Comparison of ENCODE assay signal across 7 cellular contexts in the genomic region with DNA sequence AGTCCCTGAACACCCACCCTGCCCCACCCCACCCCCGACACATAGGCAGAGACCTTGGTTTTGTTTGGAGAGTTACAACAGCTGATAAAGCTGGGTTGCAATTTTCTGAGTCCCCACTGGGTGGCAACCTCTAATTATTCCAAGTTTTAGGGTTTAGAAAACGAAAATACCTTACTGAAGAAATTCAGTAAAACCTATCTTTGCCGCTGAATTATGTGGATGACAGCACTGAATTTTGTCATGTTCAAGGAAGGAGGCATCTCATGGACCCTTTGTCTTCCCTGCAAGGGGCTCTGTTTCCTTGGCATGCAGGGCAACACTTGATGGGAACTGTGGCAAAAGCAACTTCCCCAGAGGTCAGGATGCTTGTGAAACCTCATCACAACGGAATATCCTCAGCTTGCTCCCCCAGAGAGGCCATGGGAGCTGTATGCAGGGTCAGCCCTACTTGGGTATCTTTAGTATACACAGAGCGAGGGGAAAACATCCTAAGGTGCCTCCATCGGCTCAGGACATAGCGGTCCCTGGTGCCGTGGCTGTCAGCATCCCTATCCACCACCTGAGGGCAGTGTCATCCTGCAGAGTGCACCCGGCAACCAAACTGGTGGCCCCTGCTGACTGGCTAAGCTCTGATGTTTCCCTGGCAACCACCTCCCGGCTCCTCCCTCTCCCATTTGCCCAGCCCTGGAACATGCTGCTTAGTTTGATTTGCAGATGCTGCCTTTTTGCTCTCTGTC.
DNase-seq lines count a peak whose midpoint lies in the region; ATAC-seq, FAIRE-seq and TF ChIP-seq lines count a peak whose summit lies in the region.

No MANE protein-coding gene starts in this region.

- no peaks in the 10 kb centered on the region for H3K27me3 ChIP-seq in bronchial epithelial cell (ENCODE audit: control insufficient read depth, insufficient read depth, low read length)

- FAIRE-seq in GM12891 (lab: Jason Lieb, UNC) (peak; percentile 98), bronchial epithelial cell (lab: Jason Lieb, UNC) (peak; percentile 66), islet of Langerhans (lab: Jason Lieb, UNC) (peak; percentile 61)

- H3K4me3 ChIP-seq in WI38 (ENCODE audit: low read depth, low read length) = no peak overlapping the region
- no peak overlapping the region for H3K4me3 ChIP-seq in bronchial epithelial cell (ENCODE audit: low read depth, low read length)

- DNase-seq in GM12891 (ENCODE audit: insufficient read length, low spot score) (peak; percentile 96), NCI-H2107 treated with DMSO at 0.1 percent for 48 hours (lab: John Stamatoyannopoulos, UW; ENCODE audit: unreplicated experiment) (peak; percentile 84), bronchial epithelial cell (ENCODE audit: low read depth) (peak; percentile 84)
- DNase-seq in stimulated activated CD4-positive, alpha-beta T cell treated with anti-CD3 and anti-CD28 coated beads, Interleukin-1b, Interleukin-23, amount 100 ng/mL, for 1 hour (ENCODE audit: low read depth in 2 of 2) = peak; percentile 60 to 64

- no peak for TF ChIP-seq POLR2A in GM12891 (IDR thresholded peaks at IDR 0.05; ENCODE audit: low read depth, low read length)

- TF ChIP-seq CTCF in WI38 (IDR thresholded peaks at IDR 0.05; ENCODE audit: low read depth, low read length) (peak; percentile 93), bronchial epithelial cell (IDR thresholded peaks at IDR 0.05; ENCODE audit: insufficient read depth, low read length, severe bottlenecking) (peak; percentile 96)

- peak; percentile 84 for ATAC-seq in HG02938 (IDR thresholded peaks at IDR 0.05; ENCODE audit: unreplicated experiment)

- no peaks in the 10 kb centered on the region for H3K36me3 ChIP-seq in bronchial epithelial cell (ENCODE audit: control insufficient read depth, insufficient read depth, low read length)

TF ChIP-seq in GM12891, 5 proteins besides CTCF, POLR2A, EP300 and RAD21:
- no peak for TF ChIP-seq POLR2AphosphoS5 (IDR thresholded peaks at IDR 0.05; ENCODE audit: low read depth, low read length)
- TF ChIP-seq PAX5 (IDR thresholded peaks at IDR 0.05; ENCODE audit: insufficient read depth, low read length, severe bottlenecking) = no peak
- no peak for TF ChIP-seq POU2F2 (IDR thresholded peaks at IDR 0.05; ENCODE audit: low read depth, low read length)
- no peak for TF ChIP-seq TAF1 (IDR thresholded peaks at IDR 0.05; ENCODE audit: low read depth, low read length)
- TF ChIP-seq SPI1 (IDR thresholded peaks at IDR 0.05; ENCODE audit: low read depth, low read length) = no peak
